1 cellular context compared by ENCODE assay signal in genomic region chr2:237966565-237967462, GRCh38.
TF ChIP-seq lines count a peak whose summit lies in the region.

TSS of gene UBE2F (plus strand) at chr2:237967014. CDS start at chr2:237973108, 6,094 bp downstream.

TF ChIP-seq in HepG2, 621 proteins besides CTCF, POLR2A, EP300 and RAD21 (continued from another document and continues in another):
- TF ChIP-seq AHDC1 (CRISPR knock-in tag; IDR thresholded peaks at IDR 0.05; ENCODE audit: borderline replicate concordance) (peak; percentile 36; the same call in 1 of the 2 replicates), ZNF260 (CRISPR knock-in tag; IDR thresholded peaks at IDR 0.05; ENCODE audit: borderline replicate concordance, low read depth) (no peak), TARDBP (CRISPR knock-in tag; IDR thresholded peaks at IDR 0.05) (peak; percentile 89; the same call in 1 of the 2 replicates), ZNF605 (CRISPR knock-in tag; IDR thresholded peaks at IDR 0.05) (peak; percentile 73), KDM1A (CRISPR knock-in tag; IDR thresholded peaks at IDR 0.05) (no peak), ZNF431 (CRISPR knock-in tag; IDR thresholded peaks at IDR 0.05; ENCODE audit: borderline replicate concordance, low read depth) (no peak; the same call in 1 of the 2 replicates), SRF (IDR thresholded peaks at IDR 0.05; ENCODE audit: low read depth, low read length) (0 out of 2 replicates have a peak, but pooled peaks have one; percentile 51), LBX2 (CRISPR knock-in tag; IDR thresholded peaks at IDR 0.05; ENCODE audit: borderline replicate concordance) (no peak), CAMTA2 (CRISPR knock-in tag; IDR thresholded peaks at IDR 0.05; ENCODE audit: borderline replicate concordance) (peak; percentile 36; the same call in 1 of the 2 replicates), ELF1 (CRISPR knock-in tag; IDR thresholded peaks at IDR 0.05) (peak; percentile 65), NCOA1 (CRISPR knock-in tag; IDR thresholded peaks at IDR 0.05) (no peak), FOXA1 (IDR thresholded peaks at IDR 0.05) (no peak), FOXA1 (CRISPR knock-in tag; IDR thresholded peaks at IDR 0.05) (no peak), PRMT3 (CRISPR knock-in tag; IDR thresholded peaks at IDR 0.05; ENCODE audit: borderline replicate concordance, low read depth) (no peak; the same call in 1 of the 2 replicates), FUBP1 (CRISPR knock-in tag; IDR thresholded peaks at IDR 0.05; ENCODE audit: borderline replicate concordance) (no peak), PAXIP1 (CRISPR knock-in tag; conservative IDR thresholded peaks at IDR 0.05) (peak; percentile 35), CEBPB (IDR thresholded peaks at IDR 0.05; ENCODE audit: borderline replicate concordance, low read depth, low read length) (peak; percentile 100), ZNF281 (CRISPR knock-in tag; IDR thresholded peaks at IDR 0.05; ENCODE audit: borderline replicate concordance) (peak; percentile 54), E2F1 (CRISPR knock-in tag; IDR thresholded peaks at IDR 0.05) (peak; percentile 65), ZNF24 (IDR thresholded peaks at IDR 0.05) (peak; percentile 73; the same call in 1 of the 2 replicates), SMARCC2 (IDR thresholded peaks at IDR 0.05) (no peak), DMTF1 (CRISPR knock-in tag; IDR thresholded peaks at IDR 0.05) (no peak), ZNF264 (CRISPR knock-in tag; IDR thresholded peaks at IDR 0.05) (peak; percentile 28; the same call in 1 of the 2 replicates), ZHX1 (CRISPR knock-in tag; IDR thresholded peaks at IDR 0.05; ENCODE audit: low read depth) (no peak), TEAD3 (CRISPR knock-in tag; optimal IDR thresholded peaks at IDR 0.05; ENCODE audit: borderline replicate concordance) (peak; percentile 63), TAF1 (CRISPR knock-in tag; IDR thresholded peaks at IDR 0.05) (peak; percentile 63; the same call in 1 of the 2 replicates), PHF8 (CRISPR knock-in tag; IDR thresholded peaks at IDR 0.05) (peak; percentile 96), THAP7 (CRISPR knock-in tag; IDR thresholded peaks at IDR 0.05) (0 out of 2 replicates have a peak, but pooled peaks have one; percentile 30), ZNF883 (CRISPR knock-in tag; IDR thresholded peaks at IDR 0.05; ENCODE audit: not compliant biosample characterization) (peak; percentile 95), TBP (CRISPR knock-in tag; IDR thresholded peaks at IDR 0.05) (no peak), ZNF317 (CRISPR knock-in tag; IDR thresholded peaks at IDR 0.05) (peak; percentile 80), POLR2AphosphoS5 (IDR thresholded peaks at IDR 0.05; ENCODE audit: low read depth, low read length) (peak; percentile 76), RCOR2 (CRISPR knock-in tag; IDR thresholded peaks at IDR 0.05) (0 out of 2 replicates have a peak, but pooled peaks have one; percentile 15), ZNF274 (CRISPR knock-in tag; IDR thresholded peaks at IDR 0.05) (peak; percentile 97), ZSCAN25 (CRISPR knock-in tag; IDR thresholded peaks at IDR 0.05) (no peak), ZNF180 (CRISPR knock-in tag; IDR thresholded peaks at IDR 0.05; ENCODE audit: borderline replicate concordance, low read depth) (no peak), KAT8 (CRISPR knock-in tag; IDR thresholded peaks at IDR 0.05) (peak; percentile 92), MED1 (CRISPR knock-in tag; IDR thresholded peaks at IDR 0.05) (peak; percentile 74), MZF1 (CRISPR knock-in tag; IDR thresholded peaks at IDR 0.05; ENCODE audit: borderline replicate concordance) (no peak)
